In the genomic region with DNA sequence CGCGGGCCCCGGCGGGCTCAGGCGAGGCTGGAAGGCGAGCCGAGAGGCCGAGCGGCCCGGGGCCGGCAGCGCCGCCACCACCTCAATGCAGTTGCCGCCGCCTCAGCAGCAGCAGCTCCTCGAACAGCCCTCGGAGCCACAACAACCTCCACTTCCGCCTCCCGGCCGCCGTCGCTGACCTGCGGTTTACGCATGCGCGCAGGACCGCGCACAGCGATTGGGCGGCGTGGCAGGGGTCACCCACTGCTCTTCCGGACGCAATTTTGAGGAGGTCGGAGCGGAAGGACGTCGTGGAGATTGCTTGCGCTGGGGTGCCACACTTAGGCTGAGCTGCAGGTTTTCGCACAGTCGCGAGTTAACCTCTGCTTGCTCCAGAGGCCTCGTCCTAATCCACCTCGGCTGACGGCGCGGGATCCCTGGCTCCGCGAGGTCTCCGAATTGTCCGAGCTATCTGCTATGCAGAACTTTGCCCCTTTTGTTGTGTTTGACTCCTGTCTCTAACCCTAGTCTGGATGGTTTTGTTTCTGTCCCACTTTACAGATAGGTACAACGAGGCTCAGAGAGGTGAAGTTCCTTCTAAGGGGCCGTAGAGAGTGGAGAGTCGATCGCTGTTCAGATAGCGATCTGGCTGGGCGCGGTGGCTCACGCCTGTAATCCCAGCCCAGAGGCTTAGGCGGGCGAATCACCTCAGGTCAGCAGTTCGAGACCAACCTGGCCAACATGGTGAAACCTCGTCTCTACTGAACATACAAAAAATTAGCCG, we compare ENCODE assay signal across 1 cellular context.
TF ChIP-seq lines count a peak whose summit lies in the region.

A gene (plus strand): TSS at position 243 of the 763 bp plus-strand sequence. CDS start 6,657 bp downstream, outside the sequence.
A gene with protein sequence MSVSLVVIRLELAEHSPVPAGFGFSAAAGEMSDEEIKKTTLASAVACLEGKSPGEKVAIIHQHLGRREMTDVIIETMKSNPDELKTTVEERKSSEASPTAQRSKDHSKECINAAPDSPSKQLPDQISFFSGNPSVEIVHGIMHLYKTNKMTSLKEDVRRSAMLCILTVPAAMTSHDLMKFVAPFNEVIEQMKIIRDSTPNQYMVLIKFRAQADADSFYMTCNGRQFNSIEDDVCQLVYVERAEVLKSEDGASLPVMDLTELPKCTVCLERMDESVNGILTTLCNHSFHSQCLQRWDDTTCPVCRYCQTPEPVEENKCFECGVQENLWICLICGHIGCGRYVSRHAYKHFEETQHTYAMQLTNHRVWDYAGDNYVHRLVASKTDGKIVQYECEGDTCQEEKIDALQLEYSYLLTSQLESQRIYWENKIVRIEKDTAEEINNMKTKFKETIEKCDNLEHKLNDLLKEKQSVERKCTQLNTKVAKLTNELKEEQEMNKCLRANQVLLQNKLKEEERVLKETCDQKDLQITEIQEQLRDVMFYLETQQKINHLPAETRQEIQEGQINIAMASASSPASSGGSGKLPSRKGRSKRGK (minus strand): TSS at position 146 of the 763 bp plus-strand sequence. CDS start 164 bp downstream, outside the sequence.

TF ChIP-seq in HepG2, 621 proteins besides CTCF, POLR2A, EP300 and RAD21 (continued from another document and continues in another):
- TF ChIP-seq, protein P1, sequence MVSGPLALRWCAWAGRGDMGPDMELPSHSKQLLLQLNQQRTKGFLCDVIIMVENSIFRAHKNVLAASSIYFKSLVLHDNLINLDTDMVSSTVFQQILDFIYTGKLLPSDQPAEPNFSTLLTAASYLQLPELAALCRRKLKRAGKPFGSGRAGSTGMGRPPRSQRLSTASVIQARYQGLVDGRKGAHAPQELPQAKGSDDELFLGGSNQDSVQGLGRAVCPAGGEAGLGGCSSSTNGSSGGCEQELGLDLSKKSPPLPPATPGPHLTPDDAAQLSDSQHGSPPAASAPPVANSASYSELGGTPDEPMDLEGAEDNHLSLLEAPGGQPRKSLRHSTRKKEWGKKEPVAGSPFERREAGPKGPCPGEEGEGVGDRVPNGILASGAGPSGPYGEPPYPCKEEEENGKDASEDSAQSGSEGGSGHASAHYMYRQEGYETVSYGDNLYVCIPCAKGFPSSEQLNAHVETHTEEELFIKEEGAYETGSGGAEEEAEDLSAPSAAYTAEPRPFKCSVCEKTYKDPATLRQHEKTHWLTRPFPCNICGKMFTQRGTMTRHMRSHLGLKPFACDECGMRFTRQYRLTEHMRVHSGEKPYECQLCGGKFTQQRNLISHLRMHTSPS (CRISPR knock-in tag; IDR thresholded peaks at IDR 0.05; ENCODE audit: low read depth): no peak
- TF ChIP-seq, protein P2, sequence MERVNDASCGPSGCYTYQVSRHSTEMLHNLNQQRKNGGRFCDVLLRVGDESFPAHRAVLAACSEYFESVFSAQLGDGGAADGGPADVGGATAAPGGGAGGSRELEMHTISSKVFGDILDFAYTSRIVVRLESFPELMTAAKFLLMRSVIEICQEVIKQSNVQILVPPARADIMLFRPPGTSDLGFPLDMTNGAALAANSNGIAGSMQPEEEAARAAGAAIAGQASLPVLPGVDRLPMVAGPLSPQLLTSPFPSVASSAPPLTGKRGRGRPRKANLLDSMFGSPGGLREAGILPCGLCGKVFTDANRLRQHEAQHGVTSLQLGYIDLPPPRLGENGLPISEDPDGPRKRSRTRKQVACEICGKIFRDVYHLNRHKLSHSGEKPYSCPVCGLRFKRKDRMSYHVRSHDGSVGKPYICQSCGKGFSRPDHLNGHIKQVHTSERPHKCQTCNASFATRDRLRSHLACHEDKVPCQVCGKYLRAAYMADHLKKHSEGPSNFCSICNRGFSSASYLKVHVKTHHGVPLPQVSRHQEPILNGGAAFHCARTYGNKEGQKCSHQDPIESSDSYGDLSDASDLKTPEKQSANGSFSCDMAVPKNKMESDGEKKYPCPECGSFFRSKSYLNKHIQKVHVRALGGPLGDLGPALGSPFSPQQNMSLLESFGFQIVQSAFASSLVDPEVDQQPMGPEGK (CRISPR knock-in tag; IDR thresholded peaks at IDR 0.05): no peak
- no peak for TF ChIP-seq ZNF550 (CRISPR knock-in tag; IDR thresholded peaks at IDR 0.05; ENCODE audit: borderline replicate concordance)
- TF ChIP-seq HOXA5 (CRISPR knock-in tag; IDR thresholded peaks at IDR 0.05): no peak; the same call in 1 of the 2 replicates
- no peak for TF ChIP-seq TCF12 (IDR thresholded peaks at IDR 0.05)
- TF ChIP-seq TCF12 (CRISPR knock-in tag; IDR thresholded peaks at IDR 0.05): no peak
- no peak for TF ChIP-seq ZFP36 (IDR thresholded peaks at IDR 0.05; ENCODE audit: borderline replicate concordance, low read depth, low read length, partially characterized antibody)
- no peak for TF ChIP-seq SRF (IDR thresholded peaks at IDR 0.05; ENCODE audit: low read depth, low read length)
- TF ChIP-seq, protein P3, sequence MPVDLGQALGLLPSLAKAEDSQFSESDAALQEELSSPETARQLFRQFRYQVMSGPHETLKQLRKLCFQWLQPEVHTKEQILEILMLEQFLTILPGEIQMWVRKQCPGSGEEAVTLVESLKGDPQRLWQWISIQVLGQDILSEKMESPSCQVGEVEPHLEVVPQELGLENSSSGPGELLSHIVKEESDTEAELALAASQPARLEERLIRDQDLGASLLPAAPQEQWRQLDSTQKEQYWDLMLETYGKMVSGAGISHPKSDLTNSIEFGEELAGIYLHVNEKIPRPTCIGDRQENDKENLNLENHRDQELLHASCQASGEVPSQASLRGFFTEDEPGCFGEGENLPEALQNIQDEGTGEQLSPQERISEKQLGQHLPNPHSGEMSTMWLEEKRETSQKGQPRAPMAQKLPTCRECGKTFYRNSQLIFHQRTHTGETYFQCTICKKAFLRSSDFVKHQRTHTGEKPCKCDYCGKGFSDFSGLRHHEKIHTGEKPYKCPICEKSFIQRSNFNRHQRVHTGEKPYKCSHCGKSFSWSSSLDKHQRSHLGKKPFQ (CRISPR knock-in tag; IDR thresholded peaks at IDR 0.05; ENCODE audit: insufficient replicate concordance): peak; percentile 83
- TF ChIP-seq ATF7 (IDR thresholded peaks at IDR 0.05): no peak
- no peak for TF ChIP-seq ATF7 (CRISPR knock-in tag; IDR thresholded peaks at IDR 0.05)
- no peak for TF ChIP-seq ZNF510 (CRISPR knock-in tag; IDR thresholded peaks at IDR 0.05; ENCODE audit: low read depth)
- peak; percentile 55; the same call in 1 of the 2 replicates for TF ChIP-seq ZNF766 (CRISPR knock-in tag; IDR thresholded peaks at IDR 0.05; ENCODE audit: borderline replicate concordance)
- peak; percentile 75; the same call in 1 of the 2 replicates for TF ChIP-seq NFE2L1 (CRISPR knock-in tag; IDR thresholded peaks at IDR 0.05; ENCODE audit: borderline replicate concordance)
- TF ChIP-seq, protein P4, sequence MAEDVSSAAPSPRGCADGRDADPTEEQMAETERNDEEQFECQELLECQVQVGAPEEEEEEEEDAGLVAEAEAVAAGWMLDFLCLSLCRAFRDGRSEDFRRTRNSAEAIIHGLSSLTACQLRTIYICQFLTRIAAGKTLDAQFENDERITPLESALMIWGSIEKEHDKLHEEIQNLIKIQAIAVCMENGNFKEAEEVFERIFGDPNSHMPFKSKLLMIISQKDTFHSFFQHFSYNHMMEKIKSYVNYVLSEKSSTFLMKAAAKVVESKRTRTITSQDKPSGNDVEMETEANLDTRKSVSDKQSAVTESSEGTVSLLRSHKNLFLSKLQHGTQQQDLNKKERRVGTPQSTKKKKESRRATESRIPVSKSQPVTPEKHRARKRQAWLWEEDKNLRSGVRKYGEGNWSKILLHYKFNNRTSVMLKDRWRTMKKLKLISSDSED (CRISPR knock-in tag; IDR thresholded peaks at IDR 0.05): no peak
- no peak for TF ChIP-seq ZNF75D (CRISPR knock-in tag; IDR thresholded peaks at IDR 0.05; ENCODE audit: borderline replicate concordance)
- no peak for TF ChIP-seq ZNF138 (CRISPR knock-in tag; IDR thresholded peaks at IDR 0.05; ENCODE audit: low read depth)
- peak; percentile 69 for TF ChIP-seq SP4 (CRISPR knock-in tag; IDR thresholded peaks at IDR 0.05)
- no peak for TF ChIP-seq ZNF841 (CRISPR knock-in tag; IDR thresholded peaks at IDR 0.05; ENCODE audit: borderline replicate concordance)
- no peak for TF ChIP-seq NR2F2 (IDR thresholded peaks at IDR 0.05; ENCODE audit: borderline replicate concordance, low read depth)
- 0 out of 2 replicates have a peak, but pooled peaks have one; percentile 54 for TF ChIP-seq ZNF329 (CRISPR knock-in tag; IDR thresholded peaks at IDR 0.05; ENCODE audit: low read depth)
- TF ChIP-seq ZNF792 (CRISPR knock-in tag; IDR thresholded peaks at IDR 0.05): peak; percentile 32; the same call in 1 of the 2 replicates
- TF ChIP-seq, protein P5, sequence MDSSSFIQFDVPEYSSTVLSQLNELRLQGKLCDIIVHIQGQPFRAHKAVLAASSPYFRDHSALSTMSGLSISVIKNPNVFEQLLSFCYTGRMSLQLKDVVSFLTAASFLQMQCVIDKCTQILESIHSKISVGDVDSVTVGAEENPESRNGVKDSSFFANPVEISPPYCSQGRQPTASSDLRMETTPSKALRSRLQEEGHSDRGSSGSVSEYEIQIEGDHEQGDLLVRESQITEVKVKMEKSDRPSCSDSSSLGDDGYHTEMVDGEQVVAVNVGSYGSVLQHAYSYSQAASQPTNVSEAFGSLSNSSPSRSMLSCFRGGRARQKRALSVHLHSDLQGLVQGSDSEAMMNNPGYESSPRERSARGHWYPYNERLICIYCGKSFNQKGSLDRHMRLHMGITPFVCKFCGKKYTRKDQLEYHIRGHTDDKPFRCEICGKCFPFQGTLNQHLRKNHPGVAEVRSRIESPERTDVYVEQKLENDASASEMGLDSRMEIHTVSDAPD (CRISPR knock-in tag; IDR thresholded peaks at IDR 0.05): no peak
- no peak for TF ChIP-seq FOXP1 (IDR thresholded peaks at IDR 0.05)
- TF ChIP-seq FOXP1 (CRISPR knock-in tag; IDR thresholded peaks at IDR 0.05): no peak
- TF ChIP-seq MEIS2 (CRISPR knock-in tag; IDR thresholded peaks at IDR 0.05): peak; percentile 47
- peak; percentile 67 for TF ChIP-seq SP2 (CRISPR knock-in tag; IDR thresholded peaks at IDR 0.05)
- TF ChIP-seq PRPF4 (IDR thresholded peaks at IDR 0.05; ENCODE audit: low read depth, low read length, poor library complexity, severe bottlenecking): no peak
- no peak for TF ChIP-seq ZNF326 (CRISPR knock-in tag; IDR thresholded peaks at IDR 0.05; ENCODE audit: borderline replicate concordance)
- TF ChIP-seq ZNF562 (CRISPR knock-in tag; IDR thresholded peaks at IDR 0.05; ENCODE audit: borderline replicate concordance): no peak
- no peak for TF ChIP-seq ZFAT (CRISPR knock-in tag; conservative IDR thresholded peaks at IDR 0.05)
- TF ChIP-seq KDM2A (CRISPR knock-in tag; IDR thresholded peaks at IDR 0.05; ENCODE audit: borderline replicate concordance, low read depth): peak; percentile 91
- peak; percentile 55; the same call in 1 of the 2 replicates for TF ChIP-seq RFXANK (CRISPR knock-in tag; IDR thresholded peaks at IDR 0.05)
- TF ChIP-seq TP53 (CRISPR knock-in tag; conservative IDR thresholded peaks at IDR 0.05): no peak
- TF ChIP-seq RFX1 (IDR thresholded peaks at IDR 0.05): no peak
- TF ChIP-seq, protein P6, sequence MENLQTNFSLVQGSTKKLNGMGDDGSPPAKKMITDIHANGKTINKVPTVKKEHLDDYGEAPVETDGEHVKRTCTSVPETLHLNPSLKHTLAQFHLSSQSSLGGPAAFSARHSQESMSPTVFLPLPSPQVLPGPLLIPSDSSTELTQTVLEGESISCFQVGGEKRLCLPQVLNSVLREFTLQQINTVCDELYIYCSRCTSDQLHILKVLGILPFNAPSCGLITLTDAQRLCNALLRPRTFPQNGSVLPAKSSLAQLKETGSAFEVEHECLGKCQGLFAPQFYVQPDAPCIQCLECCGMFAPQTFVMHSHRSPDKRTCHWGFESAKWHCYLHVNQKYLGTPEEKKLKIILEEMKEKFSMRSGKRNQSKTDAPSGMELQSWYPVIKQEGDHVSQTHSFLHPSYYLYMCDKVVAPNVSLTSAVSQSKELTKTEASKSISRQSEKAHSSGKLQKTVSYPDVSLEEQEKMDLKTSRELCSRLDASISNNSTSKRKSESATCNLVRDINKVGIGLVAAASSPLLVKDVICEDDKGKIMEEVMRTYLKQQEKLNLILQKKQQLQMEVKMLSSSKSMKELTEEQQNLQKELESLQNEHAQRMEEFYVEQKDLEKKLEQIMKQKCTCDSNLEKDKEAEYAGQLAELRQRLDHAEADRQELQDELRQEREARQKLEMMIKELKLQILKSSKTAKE (CRISPR knock-in tag; IDR thresholded peaks at IDR 0.05; ENCODE audit: borderline replicate concordance): no peak
- no peak for TF ChIP-seq ZNF33A (CRISPR knock-in tag; IDR thresholded peaks at IDR 0.05; ENCODE audit: borderline replicate concordance)
- TF ChIP-seq, protein P7, sequence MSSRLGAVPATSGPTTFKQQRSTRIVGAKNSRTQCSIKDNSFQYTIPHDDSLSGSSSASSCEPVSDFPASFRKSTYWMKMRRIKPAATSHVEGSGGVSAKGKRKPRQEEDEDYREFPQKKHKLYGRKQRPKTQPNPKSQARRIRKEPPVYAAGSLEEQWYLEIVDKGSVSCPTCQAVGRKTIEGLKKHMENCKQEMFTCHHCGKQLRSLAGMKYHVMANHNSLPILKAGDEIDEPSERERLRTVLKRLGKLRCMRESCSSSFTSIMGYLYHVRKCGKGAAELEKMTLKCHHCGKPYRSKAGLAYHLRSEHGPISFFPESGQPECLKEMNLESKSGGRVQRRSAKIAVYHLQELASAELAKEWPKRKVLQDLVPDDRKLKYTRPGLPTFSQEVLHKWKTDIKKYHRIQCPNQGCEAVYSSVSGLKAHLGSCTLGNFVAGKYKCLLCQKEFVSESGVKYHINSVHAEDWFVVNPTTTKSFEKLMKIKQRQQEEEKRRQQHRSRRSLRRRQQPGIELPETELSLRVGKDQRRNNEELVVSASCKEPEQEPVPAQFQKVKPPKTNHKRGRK (CRISPR knock-in tag; IDR thresholded peaks at IDR 0.05): no peak
- peak; percentile 73; the same call in 1 of the 2 replicates for TF ChIP-seq HDAC2 (CRISPR knock-in tag; IDR thresholded peaks at IDR 0.05)
- TF ChIP-seq TAF15 (IDR thresholded peaks at IDR 0.05; ENCODE audit: low read depth, low read length, poor library complexity, severe bottlenecking): no peak
- peak; percentile 92 for TF ChIP-seq ZMYM4 (CRISPR knock-in tag; IDR thresholded peaks at IDR 0.05)
- TF ChIP-seq PCBP1 (IDR thresholded peaks at IDR 0.05; ENCODE audit: borderline replicate concordance, low read depth, low read length): no peak
- TF ChIP-seq, protein P8, sequence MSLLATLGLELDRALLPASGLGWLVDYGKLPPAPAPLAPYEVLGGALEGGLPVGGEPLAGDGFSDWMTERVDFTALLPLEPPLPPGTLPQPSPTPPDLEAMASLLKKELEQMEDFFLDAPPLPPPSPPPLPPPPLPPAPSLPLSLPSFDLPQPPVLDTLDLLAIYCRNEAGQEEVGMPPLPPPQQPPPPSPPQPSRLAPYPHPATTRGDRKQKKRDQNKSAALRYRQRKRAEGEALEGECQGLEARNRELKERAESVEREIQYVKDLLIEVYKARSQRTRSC (CRISPR knock-in tag; IDR thresholded peaks at IDR 0.05; ENCODE audit: low read depth): no peak
- peak; percentile 99 for TF ChIP-seq ZMYM3 (CRISPR knock-in tag; IDR thresholded peaks at IDR 0.05)
- peak; percentile 65 for TF ChIP-seq ATF7-NPFF (CRISPR knock-in tag; IDR thresholded peaks at IDR 0.05; ENCODE audit: low read depth)
- no peak for TF ChIP-seq TOPORS (CRISPR knock-in tag; IDR thresholded peaks at IDR 0.05)
- TF ChIP-seq ZBTB21 (CRISPR knock-in tag; IDR thresholded peaks at IDR 0.05): no peak
- TF ChIP-seq SIN3A (IDR thresholded peaks at IDR 0.05; ENCODE audit: borderline replicate concordance, low read depth, low read length): peak; percentile 82
- TF ChIP-seq RFX3 (CRISPR knock-in tag; IDR thresholded peaks at IDR 0.05): peak; percentile 10; the same call in 1 of the 2 replicates
- no peak for TF ChIP-seq ZNF101 (CRISPR knock-in tag; IDR thresholded peaks at IDR 0.05; ENCODE audit: borderline replicate concordance, low read depth)
